ENCODE assay signal across 13 cellular contexts in the genomic region with DNA sequence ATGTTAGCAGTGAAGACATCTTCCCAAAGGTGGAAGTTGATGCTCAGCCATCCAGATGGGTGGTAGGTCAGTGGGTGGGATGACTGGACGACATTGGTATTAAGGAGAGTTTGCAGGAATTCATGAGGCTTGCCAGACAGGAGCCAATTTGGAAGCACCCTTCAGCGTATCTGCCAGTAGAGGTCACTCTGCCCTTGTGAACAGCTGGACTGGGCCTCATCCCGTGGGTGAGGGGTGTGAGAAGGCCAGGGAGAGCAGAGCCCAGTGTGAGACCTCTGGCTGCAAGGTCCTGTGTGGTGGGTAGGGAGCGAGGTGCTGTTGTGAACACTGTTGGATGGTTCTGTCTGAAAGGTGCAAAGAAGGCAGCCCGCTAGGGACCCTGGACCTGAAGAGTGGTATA. TPM values are rescaled to one million over a fixed set of nuclear protein-coding genes. Genes with fewer than 3 reads are reported as not detected.
A peak's percentile ranks its signal among the peaks of the same experiment; 100 is the strongest.
DNase-seq lines count a peak whose midpoint lies in the region; ATAC-seq and TF ChIP-seq lines count a peak whose summit lies in the region.
"Had no signal": no experiment of that assay in that cellular context is flagged by ENCODE, and none has a peak within 500 bp of the region (broad histone marks: within the 10 kb centered on the region; RNA-seq: fewer than 3 reads in every experiment).

No MANE protein-coding gene starts in this region.

- H3K36me3 ChIP-seq in thyroid gland (peaks cover 5 to 9% of the 10 kb centered on the region in 2 donors), heart left ventricle (no peaks in the 10 kb centered on the region)
- H3K36me3 ChIP-seq: BLaER1, tibial artery had no signal

- DNase-seq in NCI-H82 (lab: John Stamatoyannopoulos, UW): peak; percentile 17
- no peak for DNase-seq in NCI-H82 treated with DMSO at 0.1 percent for 48 hours (lab: John Stamatoyannopoulos, UW; ENCODE audit: unreplicated experiment)
- peak; percentile 45 for DNase-seq in NCI-H69 (lab: John Stamatoyannopoulos, UW)
- peak; percentile 48 for DNase-seq in foreskin melanocyte
- DNase-seq in thyroid gland: peak; percentile 41 to 49
- DNase-seq in SW 1271 (lab: John Stamatoyannopoulos, UW): no peak
- no peak for DNase-seq in HPDE6-E6E7 (ENCODE audit: extremely low spot score)
- no peak for DNase-seq in heart left ventricle
- DNase-seq: activated gamma-delta T cell, NCI-H2029 treated with DMSO at 0.1 percent for 48 hours, T-helper 17 cell, tibial artery had no signal

- WGBS in thyroid gland, 2 donors: 49 to 60% methylated on average over 5 of the region's 5 CpGs
- 34 to 38% (median 36%) methylated on average over 4 to 5 of the region's 5 CpGs for WGBS in heart left ventricle, 4 donors

- TF ChIP-seq POLR2A in thyroid gland (IDR thresholded peaks at IDR 0.05) (no peak), heart left ventricle (IDR thresholded peaks at IDR 0.05) (no peak)

- H3K9me3 ChIP-seq in thyroid gland (no peaks in the 10 kb centered on the region), heart left ventricle (peaks cover 0 to 10% (median 0%) of the 10 kb centered on the region in 12 donors)
- H3K9me3 ChIP-seq: BLaER1 had no signal

- H3K27me3 ChIP-seq in thyroid gland (no peaks in the 10 kb centered on the region), heart left ventricle (no peaks in the 10 kb centered on the region)
- H3K27me3 ChIP-seq: BLaER1, tibial artery had no signal

- no peaks in the 10 kb centered on the region for H3K4me1 ChIP-seq in thyroid gland
- H3K4me1 ChIP-seq in heart left ventricle: no peaks in the 10 kb centered on the region
- H3K4me1 ChIP-seq: BLaER1, tibial artery had no signal

- H3K4me3 ChIP-seq in thyroid gland (replicated peaks in 1 of 3) (no peak overlapping the region), heart left ventricle (no peak overlapping the region)
- H3K4me3 ChIP-seq: BLaER1, tibial artery had no signal

- no peak for ATAC-seq in heart left ventricle
- ATAC-seq: T-helper 17 cell had no signal

- H3K27ac ChIP-seq in thyroid gland: no peak overlapping the region
- H3K27ac ChIP-seq in heart left ventricle: no peak overlapping the region
- H3K27ac ChIP-seq: BLaER1, tibial artery had no signal

- TF ChIP-seq CTCF in thyroid gland (IDR thresholded peaks at IDR 0.05) (peak in 5 of 6 experiments; percentile 7 to 47 (median 38)), heart left ventricle (IDR thresholded peaks at IDR 0.05) (no peak)

- intact Hi-C loops in thyroid gland (cut with DNase I): no loop called here
- intact Hi-C loops in heart left ventricle (cut with DNase I): no loop called here

RNA-seq across cellular contexts. Expression of gene SLC5A8, which starts 37.7 kb away (rescaled TPM):
- total RNA-seq in thyroid gland: 100 to 1,000 TPM in 1 of 4 donors, 10 to 100 TPM in 3; 51.3 to 114 (median 75.9) TPM
- not detected for total RNA-seq in heart left ventricle
- polyA plus RNA-seq in heart left ventricle: not detected
- total RNA-seq: T-helper 17 cell had no signal

Comparison
In these comparisons a context has a peak if more than half of its experiments do, and no peak if none do; other contexts are left out.
1. DNase-seq: peak in NCI-H82 (single experiment), NCI-H69 (single experiment), foreskin melanocyte (single experiment) and thyroid gland (2 of 2); none in NCI-H82 treated with DMSO at 0.1 percent for 48 hours (single experiment), SW 1271 (0 of 2), HPDE6-E6E7 (single experiment) and heart left ventricle (0 of 5).
2. CTCF ChIP-seq: peak in thyroid gland (5 of 6); none in heart left ventricle (0 of 12).
3. RNA of gene SLC5A8, which starts 37.7 kb away (total RNA-seq): 51.3 to 114 TPM in thyroid gland; not detected in heart left ventricle; every median in the first group is over 10 times any median in the second.